In genomic region chr20:1503564-1504227, GRCh38 we compare ENCODE assay signal across 1 cellular context.
A peak's percentile ranks its signal among the peaks of the same experiment; 100 is the strongest.
TF ChIP-seq lines count a peak whose summit lies in the region.

No MANE protein-coding gene starts in this region.

TF ChIP-seq in HepG2, 621 proteins besides CTCF, POLR2A, EP300 and RAD21 (continued from another document and continues in another):
- TF ChIP-seq BCLAF1 (IDR thresholded peaks at IDR 0.05) (no peak), RFX5 (IDR thresholded peaks at IDR 0.05; ENCODE audit: low read depth, low read length) (no peak), CHCHD3 (CRISPR knock-in tag; IDR thresholded peaks at IDR 0.05) (no peak), FOSL1 (CRISPR knock-in tag; IDR thresholded peaks at IDR 0.05; ENCODE audit: borderline replicate concordance) (no peak), TMF1 (CRISPR knock-in tag; IDR thresholded peaks at IDR 0.05; ENCODE audit: low read depth) (no peak), ZFP37 (CRISPR knock-in tag; IDR thresholded peaks at IDR 0.05; ENCODE audit: borderline replicate concordance) (0 out of 2 replicates have a peak, but pooled peaks have one; percentile 73), RORA (CRISPR knock-in tag; IDR thresholded peaks at IDR 0.05) (no peak), REL (CRISPR knock-in tag; conservative IDR thresholded peaks at IDR 0.05) (no peak), ZNF335 (CRISPR knock-in tag; IDR thresholded peaks at IDR 0.05) (0 out of 2 replicates have a peak, but pooled peaks have one; percentile 49), ZNF780A (CRISPR knock-in tag; IDR thresholded peaks at IDR 0.05) (no peak), ZBTB25 (CRISPR knock-in tag; IDR thresholded peaks at IDR 0.05) (peak; percentile 80; the same call in 1 of the 2 replicates), ZNF790 (CRISPR knock-in tag; IDR thresholded peaks at IDR 0.05; ENCODE audit: borderline replicate concordance) (no peak), PHF21A (CRISPR knock-in tag; IDR thresholded peaks at IDR 0.05) (no peak), NFKB2 (CRISPR knock-in tag; IDR thresholded peaks at IDR 0.05; ENCODE audit: borderline replicate concordance) (no peak), MTF1 (CRISPR knock-in tag; IDR thresholded peaks at IDR 0.05) (no peak), ONECUT2 (CRISPR knock-in tag; IDR thresholded peaks at IDR 0.05) (no peak), ZNF883 (CRISPR knock-in tag; IDR thresholded peaks at IDR 0.05; ENCODE audit: not compliant biosample characterization) (no peak), BCL3 (CRISPR knock-in tag; IDR thresholded peaks at IDR 0.05) (no peak), TSC22D2 (CRISPR knock-in tag; IDR thresholded peaks at IDR 0.05; ENCODE audit: borderline replicate concordance) (peak; percentile 79; the same call in 1 of the 2 replicates), SMAD3 (CRISPR knock-in tag; IDR thresholded peaks at IDR 0.05) (peak; percentile 53; the same call in 1 of the 2 replicates), MIER2 (CRISPR knock-in tag; IDR thresholded peaks at IDR 0.05) (peak; percentile 83), STAT6 (CRISPR knock-in tag; IDR thresholded peaks at IDR 0.05; ENCODE audit: borderline replicate concordance) (no peak), TAF1 (CRISPR knock-in tag; IDR thresholded peaks at IDR 0.05) (no peak), ZBTB38 (CRISPR knock-in tag; IDR thresholded peaks at IDR 0.05) (no peak), HMG20A (CRISPR knock-in tag; IDR thresholded peaks at IDR 0.05; ENCODE audit: borderline replicate concordance) (no peak), ZNF740 (CRISPR knock-in tag; IDR thresholded peaks at IDR 0.05) (no peak), CCDC6 (CRISPR knock-in tag; IDR thresholded peaks at IDR 0.05) (0 out of 2 replicates have a peak, but pooled peaks have one; percentile 53), ZNF224 (CRISPR knock-in tag; IDR thresholded peaks at IDR 0.05) (no peak), ZBTB26 (CRISPR knock-in tag; IDR thresholded peaks at IDR 0.05; ENCODE audit: borderline replicate concordance) (peak; percentile 70; the same call in 1 of the 2 replicates), GRHL1 (CRISPR knock-in tag; conservative IDR thresholded peaks at IDR 0.05) (no peak), SIX1 (CRISPR knock-in tag; IDR thresholded peaks at IDR 0.05; ENCODE audit: borderline replicate concordance) (peak; percentile 56; the same call in 1 of the 2 replicates), ZNF572 (CRISPR knock-in tag; IDR thresholded peaks at IDR 0.05) (no peak), ZBTB7B (CRISPR knock-in tag; IDR thresholded peaks at IDR 0.05) (no peak), HNF1A (IDR thresholded peaks at IDR 0.05; ENCODE audit: low read depth) (peak; percentile 33; the same call in 1 of the 2 replicates), HNF1A (CRISPR knock-in tag; IDR thresholded peaks at IDR 0.05; ENCODE audit: borderline replicate concordance) (peak; percentile 15; the same call in 1 of the 2 replicates), NPAS2 (CRISPR knock-in tag; IDR thresholded peaks at IDR 0.05; ENCODE audit: borderline replicate concordance) (no peak), POGK (CRISPR knock-in tag; conservative IDR thresholded peaks at IDR 0.05) (peak; percentile 61; the same call in 1 of the 2 replicates), ZNF761 (CRISPR knock-in tag; conservative IDR thresholded peaks at IDR 0.05) (no peak), ATF7 (IDR thresholded peaks at IDR 0.05) (no peak), ATF7 (CRISPR knock-in tag; IDR thresholded peaks at IDR 0.05) (no peak), MED1 (CRISPR knock-in tag; IDR thresholded peaks at IDR 0.05) (0 out of 2 replicates have a peak, but pooled peaks have one; percentile 19), SYNCRIP (IDR thresholded peaks at IDR 0.05; ENCODE audit: insufficient read depth, low read depth, low read length) (no peak), MAZ (IDR thresholded peaks at IDR 0.05; ENCODE audit: borderline replicate concordance, low read depth, low read length) (no peak), MAZ (CRISPR knock-in tag; IDR thresholded peaks at IDR 0.05; ENCODE audit: low read depth) (no peak), ZKSCAN1 (IDR thresholded peaks at IDR 0.05; ENCODE audit: low read length) (peak; percentile 53; the same call in 1 of the 2 replicates), ARHGAP35 (CRISPR knock-in tag; IDR thresholded peaks at IDR 0.05; ENCODE audit: borderline replicate concordance) (no peak), TCF7 (IDR thresholded peaks at IDR 0.05; ENCODE audit: low read depth) (no peak), ZBTB21 (CRISPR knock-in tag; IDR thresholded peaks at IDR 0.05) (peak; percentile 46; the same call in 1 of the 2 replicates), ZBTB7A (CRISPR knock-in tag; IDR thresholded peaks at IDR 0.05) (no peak), ZNF24 (IDR thresholded peaks at IDR 0.05) (no peak; the same call in 1 of the 2 replicates)
